12 cellular contexts compared by ENCODE assay signal in genomic region chr7:26188291-26188999, GRCh38. TPM values are rescaled to one million over a fixed set of nuclear protein-coding genes. Genes with fewer than 3 reads are reported as not detected.
DNase-seq lines count a peak whose midpoint lies in the region; ATAC-seq and TF ChIP-seq lines count a peak whose summit lies in the region.
"Had no signal": no experiment of that assay in that cellular context is flagged by ENCODE, and none has a peak within 500 bp of the region (broad histone marks: within the 10 kb centered on the region; RNA-seq: fewer than 3 reads in every experiment).

No MANE protein-coding gene starts in this region.

- no peaks in the 10 kb centered on the region for H3K9me3 Mint-ChIP-seq in activated naive CD8-positive, alpha-beta T cell treated with anti-CD3 and anti-CD28 coated beads, Interleukin-2, amount 50 U/mL, for 24 hours
- H3K9me3 Mint-ChIP-seq in stimulated activated effector memory CD8-positive, alpha-beta T cell treated with anti-CD3 and anti-CD28 coated beads, Interleukin-12 subunit alpha, Interleukin-12 subunit beta, amount 100 ng/mL, for 72 hours, result no peaks in the 10 kb centered on the region

- peaks cover 97% of the 10 kb centered on the region for H3K4me1 Mint-ChIP-seq in activated naive CD8-positive, alpha-beta T cell treated with anti-CD3 and anti-CD28 coated beads, Interleukin-2, amount 50 U/mL, for 24 hours
- H3K4me1 Mint-ChIP-seq in stimulated activated effector memory CD8-positive, alpha-beta T cell treated with anti-CD3 and anti-CD28 coated beads, Interleukin-12 subunit alpha, Interleukin-12 subunit beta, amount 100 ng/mL, for 72 hours, result peaks cover 81% of the 10 kb centered on the region

- peak; percentile 18 for ATAC-seq in activated naive CD8-positive, alpha-beta T cell treated with anti-CD3 and anti-CD28 coated beads, Interleukin-2, amount 50 U/mL, for 24 hours
- peak; percentile 19 for ATAC-seq in stimulated activated effector memory CD8-positive, alpha-beta T cell treated with anti-CD3 and anti-CD28 coated beads, Interleukin-12 subunit alpha, Interleukin-12 subunit beta, amount 100 ng/mL, for 72 hours
- ATAC-seq: body of pancreas, gastrocnemius medialis had no signal

- H3K27ac Mint-ChIP-seq in activated naive CD8-positive, alpha-beta T cell treated with anti-CD3 and anti-CD28 coated beads, Interleukin-2, amount 50 U/mL, for 24 hours, result peak overlapping the region; percentile 86
- peak overlapping the region; percentile 100 for H3K27ac Mint-ChIP-seq in stimulated activated effector memory CD8-positive, alpha-beta T cell treated with anti-CD3 and anti-CD28 coated beads, Interleukin-12 subunit alpha, Interleukin-12 subunit beta, amount 100 ng/mL, for 72 hours

- H3K4me3 ChIP-seq in smooth muscle cell, result no peak overlapping the region
- H3K4me3 ChIP-seq: body of pancreas, gastrocnemius medialis had no signal

- peaks cover 81% of the 10 kb centered on the region for H3F3A ChIP-seq in smooth muscle cell (ENCODE audit: low read depth)

- no peak overlapping the region for H3K4me2 ChIP-seq in smooth muscle cell

- no peak overlapping the region for H2AFZ ChIP-seq in smooth muscle cell (ENCODE audit: low read depth)

- peaks cover 92% of the 10 kb centered on the region for H3K36me3 Mint-ChIP-seq in activated naive CD8-positive, alpha-beta T cell treated with anti-CD3 and anti-CD28 coated beads, Interleukin-2, amount 50 U/mL, for 24 hours (ENCODE audit: low read depth)
- H3K36me3 Mint-ChIP-seq in stimulated activated effector memory CD8-positive, alpha-beta T cell treated with anti-CD3 and anti-CD28 coated beads, Interleukin-12 subunit alpha, Interleukin-12 subunit beta, amount 100 ng/mL, for 72 hours, result peaks cover 100% of the 10 kb centered on the region

- no peak overlapping the region for H3K27ac ChIP-seq in smooth muscle cell (ENCODE audit: low read depth)
- H3K27ac ChIP-seq: C4-2B had no signal

- no peak for TF ChIP-seq CTCF in smooth muscle cell (IDR thresholded peaks at IDR 0.05; ENCODE audit: borderline replicate concordance, insufficient read depth, poor library complexity, severe bottlenecking)

- no peaks in the 10 kb centered on the region for H3K9me3 ChIP-seq in smooth muscle cell (replicated peaks; ENCODE audit: low read depth)
- H3K9me3 ChIP-seq: body of pancreas, gastrocnemius medialis had no signal

- H3K4me3 Mint-ChIP-seq in activated naive CD8-positive, alpha-beta T cell treated with anti-CD3 and anti-CD28 coated beads, Interleukin-2, amount 50 U/mL, for 24 hours, result no peak overlapping the region
- no peak overlapping the region for H3K4me3 Mint-ChIP-seq in stimulated activated effector memory CD8-positive, alpha-beta T cell treated with anti-CD3 and anti-CD28 coated beads, Interleukin-12 subunit alpha, Interleukin-12 subunit beta, amount 100 ng/mL, for 72 hours

- peaks cover 27% of the 10 kb centered on the region for H3K79me2 ChIP-seq in smooth muscle cell (ENCODE audit: low read depth)

- no peak overlapping the region for H3K9ac ChIP-seq in smooth muscle cell (ENCODE audit: low read depth)

- peaks cover 38% of the 10 kb centered on the region for H3K36me3 ChIP-seq in smooth muscle cell (ENCODE audit: low read depth)

- peak; percentile 70 for DNase-seq in activated CD8-positive, alpha-beta memory T cell treated with anti-CD3 and anti-CD28 coated beads, Interleukin-2, amount 50 U/mL, for 48 hours
- DNase-seq in activated CD8-positive, alpha-beta memory T cell treated with anti-CD3 and anti-CD28 coated beads, Interleukin-2, amount 50 U/mL, for 4 hours, result no peak
- DNase-seq in NAMALWA (ENCODE audit: low spot score), result peak; percentile 81
- DNase-seq in activated naive CD8-positive, alpha-beta T cell treated with anti-CD3 and anti-CD28 coated beads, Interleukin-2, amount 50 U/mL, for 24 hours, result peak; percentile 42
- peak in 1 of 2 donors; percentile 51 for DNase-seq in stimulated activated effector memory CD8-positive, alpha-beta T cell treated with anti-CD3 and anti-CD28 coated beads, Interleukin-12 subunit alpha, Interleukin-12 subunit beta, amount 100 ng/mL, for 72 hours (ENCODE audit: low spot score in 2 of 2)
- no peak for DNase-seq in NCI-H1048 (lab: John Stamatoyannopoulos, UW)
- DNase-seq in NOMO-1 treated with DMSO at 0.1 percent for 48 hours (lab: John Stamatoyannopoulos, UW; ENCODE audit: unreplicated experiment), result no peak
- no peak for DNase-seq in smooth muscle cell (lab: John Stamatoyannopoulos, UW; ENCODE audit: unreplicated experiment)
- DNase-seq: body of pancreas; gastrocnemius medialis; stimulated activated CD4-positive, alpha-beta T cell treated with anti-CD3 and anti-CD28 coated beads, Interleukin-4, amount 100 ng/mL, for 24 hours had no signal

- peaks cover 7% of the 10 kb centered on the region for H3K4me1 ChIP-seq in smooth muscle cell (ENCODE audit: low read depth)

- WGBS in smooth muscle cell (ENCODE audit: low lambda C conversion rate), result 68% methylated on average over 8 of the region's 8 CpGs

- H3K27me3 Mint-ChIP-seq in activated naive CD8-positive, alpha-beta T cell treated with anti-CD3 and anti-CD28 coated beads, Interleukin-2, amount 50 U/mL, for 24 hours, result no peaks in the 10 kb centered on the region

- peaks cover 99% of the 10 kb centered on the region for H4K20me1 ChIP-seq in smooth muscle cell (ENCODE audit: low read depth)

- no peaks in the 10 kb centered on the region for H3K27me3 ChIP-seq in smooth muscle cell (ENCODE audit: low read depth)
- H3K27me3 ChIP-seq: body of pancreas, gastrocnemius medialis had no signal

RNA-seq across cellular contexts. Expression of gene HNRNPA2B1, which starts 12.1 kb away (rescaled TPM):
- total RNA-seq in smooth muscle cell, result 158 and 173 TPM in 2 replicates
- 393 and 438 TPM in 2 replicates for polyA plus RNA-seq in smooth muscle cell

RNA-seq across cellular contexts. Expression of gene CBX3, which starts 13.1 kb away (rescaled TPM):
- total RNA-seq in smooth muscle cell, result 156 and 181 TPM in 2 replicates
- 118 and 119 TPM in 2 replicates for polyA plus RNA-seq in smooth muscle cell

RNA-seq across cellular contexts. Expression of gene NFE2L3, which starts 36.4 kb away (rescaled TPM):
- 5.5 and 5.6 TPM in 2 replicates for total RNA-seq in smooth muscle cell
- 2.4 and 6.2 TPM in 2 replicates for polyA plus RNA-seq in smooth muscle cell

Comparison
In these comparisons a context has a peak if more than half of its experiments do, and no peak if none do; other contexts are left out.
1. DNase-seq: peak in activated CD8-positive, alpha-beta memory T cell treated with anti-CD3 and anti-CD28 coated beads, Interleukin-2, amount 50 U/mL, for 48 hours (single experiment), NAMALWA (single experiment) and activated naive CD8-positive, alpha-beta T cell treated with anti-CD3 and anti-CD28 coated beads, Interleukin-2, amount 50 U/mL, for 24 hours (single experiment); none in activated CD8-positive, alpha-beta memory T cell treated with anti-CD3 and anti-CD28 coated beads, Interleukin-2, amount 50 U/mL, for 4 hours (single experiment), NCI-H1048 (single experiment), NOMO-1 treated with DMSO at 0.1 percent for 48 hours (single experiment) and smooth muscle cell (single experiment).